Comparison of ENCODE assay signal across 8 cellular contexts in genomic region chr1:12167493-12168429, GRCh38. TPM values are rescaled to one million over a fixed set of nuclear protein-coding genes. Genes with fewer than 3 reads are reported as not detected.
DNase-seq lines count a peak whose midpoint lies in the region; ATAC-seq lines count a peak whose summit lies in the region.

No MANE protein-coding gene starts in this region.

- in situ Hi-C loops in GM23248 (cut with MboI), result no loop called here

- WGBS in GM23248 (ENCODE audit: low coverage in 1 of 2, low lambda C conversion rate in 2 of 2, missing lambda C conversion rate in 2 of 2), 2 experiments, result 26 to 28% methylated on average over 32 to 33 of the region's 33 CpGs

- peaks cover 0 to 58% (median 0%) of the 10 kb centered on the region in 11 experiments; a peak in 10 of 22 replicates for H3K36me3 ChIP-seq in BLaER1 treated with 17β-estradiol and CSF1 and Interleukin-3, amounts not matched to agents 10 nM and 100 nM
- H3K36me3 ChIP-seq in GM23248 (ENCODE audit: low read depth), result no peaks in the 10 kb centered on the region
- H3K36me3 ChIP-seq in subcutaneous abdominal adipose tissue (ENCODE audit: control insufficient read depth in 5 of 5, insufficient read depth in 5 of 5, low read length in 5 of 5), result peaks cover 0 to 13% (median 3%) of the 10 kb centered on the region in 5 donors

- peak overlapping the region; percentile 96 to 100 (median 99) for H3K4me2 ChIP-seq in BLaER1 treated with 17β-estradiol and CSF1 and Interleukin-3, amounts not matched to agents 10 nM and 100 nM
- H3K4me2 ChIP-seq in GM23248 (ENCODE audit: unreplicated experiment), result no peak overlapping the region

- peak overlapping the region; percentile 65 for H2AFZ ChIP-seq in GM23248

- DNase-seq in GM23248 (no peak), left ventricle myocardium superior (no peak), activated gamma-delta T cell (lab: John Stamatoyannopoulos, UW) (no peak), EL (no peak)
- peak; percentile 28 for DNase-seq in activated CD8-positive, alpha-beta memory T cell treated with anti-CD3 and anti-CD28 coated beads, Interleukin-2, amount 50 U/mL, for 4 hours

- H3K4me3 ChIP-seq in BLaER1 treated with 17β-estradiol and CSF1 and Interleukin-3, amounts not matched to agents 10 nM and 100 nM, result peak overlapping the region; percentile 55 to 100 (median 84)
- H3K4me3 ChIP-seq in GM23248 (peak overlapping the region; percentile 73), subcutaneous abdominal adipose tissue (ENCODE audit: low read depth in 1 of 5, low read length in 5 of 5) (peak overlapping the region; percentile 69 to 94 (median 87))

- H3K79me2 ChIP-seq in GM23248 (ENCODE audit: insufficient read depth), result no peaks in the 10 kb centered on the region

- peak overlapping the region; percentile 81 to 99 (median 88) for H3K9ac ChIP-seq in BLaER1 treated with 17β-estradiol and CSF1 and Interleukin-3, amounts not matched to agents 10 nM and 100 nM
- H3K9ac ChIP-seq in GM23248 (peak overlapping the region; percentile 63), subcutaneous abdominal adipose tissue (ENCODE audit: low read length in 5 of 5) (peak overlapping the region; percentile 55 to 97 (median 83))

- H3K27ac ChIP-seq in BLaER1 treated with 17β-estradiol and CSF1 and Interleukin-3, amounts not matched to agents 10 nM and 100 nM, result peak overlapping the region; percentile 78 to 94 (median 90)
- H3K27ac ChIP-seq in GM23248, result no peak overlapping the region
- peak overlapping the region; percentile 89 for H3K27ac ChIP-seq in subcutaneous abdominal adipose tissue (ENCODE audit: low read depth, low read length)

- no peaks in the 10 kb centered on the region for H3K27me3 ChIP-seq in BLaER1 treated with 17β-estradiol and CSF1 and Interleukin-3, amounts not matched to agents 10 nM and 100 nM
- H3K27me3 ChIP-seq in GM23248 (replicated peaks; ENCODE audit: insufficient read depth), result no peaks in the 10 kb centered on the region
- H3K27me3 ChIP-seq in subcutaneous abdominal adipose tissue (ENCODE audit: control insufficient read depth in 5 of 5, insufficient read depth in 4 of 5, low read length in 5 of 5), result peaks cover 0 to 7% (median 3%) of the 10 kb centered on the region in 5 donors

- H3F3A ChIP-seq in GM23248 (ENCODE audit: insufficient read depth), result no peaks in the 10 kb centered on the region

- peaks cover 73 to 99% (median 85%) of the 10 kb centered on the region in 10 experiments for H3K4me1 ChIP-seq in BLaER1 treated with 17β-estradiol and CSF1 and Interleukin-3, amounts not matched to agents 10 nM and 100 nM
- H3K4me1 ChIP-seq in GM23248 (ENCODE audit: insufficient read depth), result no peaks in the 10 kb centered on the region
- H3K4me1 ChIP-seq in subcutaneous abdominal adipose tissue (ENCODE audit: control insufficient read depth in 5 of 5, insufficient read depth in 5 of 5, low read length in 5 of 5), result peaks cover 11 to 85% (median 57%) of the 10 kb centered on the region in 5 donors

- peaks cover 8 to 60% (median 49%) of the 10 kb centered on the region in 11 experiments; a peak in 21 of 22 replicates for H4K20me1 ChIP-seq in BLaER1 treated with 17β-estradiol and CSF1 and Interleukin-3, amounts not matched to agents 10 nM and 100 nM
- no peaks in the 10 kb centered on the region for H4K20me1 ChIP-seq in GM23248 (ENCODE audit: insufficient read depth)

- H3K9me3 ChIP-seq in BLaER1 treated with 17β-estradiol and CSF1 and Interleukin-3, amounts not matched to agents 10 nM and 100 nM (replicated peaks in 1 of 11), result no peaks in the 10 kb centered on the region; a peak in 1 of 22 replicates
- H3K9me3 ChIP-seq in GM23248 (ENCODE audit: low read depth) (no peaks in the 10 kb centered on the region), subcutaneous abdominal adipose tissue (ENCODE audit: control insufficient read depth in 5 of 5, low read length in 5 of 5) (no peaks in the 10 kb centered on the region)

- intact Hi-C loops in left ventricle myocardium superior (cut with micrococcal nuclease), result no loop called here

- H3K9me2 ChIP-seq in GM23248 (ENCODE audit: insufficient read depth), result no peaks in the 10 kb centered on the region

- peak; percentile 13 for ATAC-seq in left ventricle myocardium superior
- no peak for ATAC-seq in GM18502 (IDR thresholded peaks at IDR 0.05; ENCODE audit: poor library complexity, unreplicated experiment)

RNA-seq across cellular contexts. Expression of gene TNFRSF1B, which starts 1.0 kb away (rescaled TPM):
- total RNA-seq in GM23248 (2014; rRNA removed; shearing (Covaris generic)), result 0.25 and 2.9 TPM in 2 replicates
- 1.1 and 1.3 TPM in 2 replicates for polyA plus RNA-seq in GM23248 (2016; fragmentation: Nextera tagmentation; extraction: Ambion mirVana)
- 13.0 TPM for total RNA-seq in left ventricle myocardium superior
